ENCODE assay signal across 9 cellular contexts in genomic region chr21:26850116-26850643, GRCh38. TPM values are rescaled to one million over a fixed set of nuclear protein-coding genes. Genes with fewer than 3 reads are reported as not detected.
A peak's percentile ranks its signal among the peaks of the same experiment; 100 is the strongest.
DNase-seq lines count a peak whose midpoint lies in the region; ATAC-seq, FAIRE-seq and TF ChIP-seq lines count a peak whose summit lies in the region.
"Had no signal": no experiment of that assay in that cellular context is flagged by ENCODE, and none has a peak within 500 bp of the region (broad histone marks: within the 10 kb centered on the region; RNA-seq: fewer than 3 reads in every experiment).

No MANE protein-coding gene starts in this region.

- peaks cover 20% of the 10 kb centered on the region for H3K27me3 Mint-ChIP-seq in GM23338 (ENCODE audit: insufficient read depth, low read depth, poor library complexity)

- no peak for ATAC-seq in GM23338

- POLR2A ChIA-PET in endothelial cell of umbilical vein (lab: Charles Lee) = no interaction called here

- H3K4me3 ChIP-seq in GM23338 (no peak overlapping the region), OCI-LY1 (ENCODE audit: low read depth, low read length, poor library complexity, severe bottlenecking) (no peak overlapping the region), endothelial cell of umbilical vein (replicated peaks in 1 of 3; ENCODE audit: insufficient read depth in 1 of 3, low read depth in 1 of 3, low read length in 3 of 3) (no peak overlapping the region)

- H3K9me1 ChIP-seq in endothelial cell of umbilical vein (replicated peaks; ENCODE audit: control insufficient read depth, extremely low read depth, insufficient read depth, low read length) = no peaks in the 10 kb centered on the region

- H4K20me1 ChIP-seq in GM23338 (replicated peaks; ENCODE audit: insufficient read depth) = no peaks in the 10 kb centered on the region
- no peaks in the 10 kb centered on the region for H4K20me1 ChIP-seq in OCI-LY1 (ENCODE audit: insufficient read depth, low read length)
- no peaks in the 10 kb centered on the region for H4K20me1 ChIP-seq in endothelial cell of umbilical vein (replicated peaks; ENCODE audit: control insufficient read depth, extremely low read depth, insufficient read depth, low read length)

- intact Hi-C loops in endothelial cell of umbilical vein (cut with micrococcal nuclease) = loop anchor here (1.0 kb wide), 3 partner anchors 714 to 1487 kb away; no protein-coding TSS in a partner anchor

- no peak overlapping the region for H3K27ac ChIP-seq in GM23338 (ENCODE audit: low read depth)
- H3K27ac ChIP-seq in OCI-LY1 (ENCODE audit: low read depth, low read length, poor library complexity, severe bottlenecking) = no peak overlapping the region
- H3K27ac ChIP-seq in endothelial cell of umbilical vein (ENCODE audit: insufficient read depth, low read depth, low read length) = no peak overlapping the region

- H3K9me3 ChIP-seq in OCI-LY1 (ENCODE audit: low read length) (no peaks in the 10 kb centered on the region), endothelial cell of umbilical vein (replicated peaks; ENCODE audit: control insufficient read depth, insufficient read depth, low read length) (no peaks in the 10 kb centered on the region)

- in situ Hi-C loops in GM13976 (cut with MboI; ENCODE audit: low sequenced_read_pairs, unreplicated experiment) = no loop called here

- dilution Hi-C loops in endothelial cell of umbilical vein (cut with MboI; ENCODE audit: extremely low pct_ligation_motif_present, low sequenced_read_pairs) = no loop called here

- H3K27ac Mint-ChIP-seq in GM23338 = no peak overlapping the region
- H3K27ac Mint-ChIP-seq: activated naive CD8-positive, alpha-beta T cell treated with anti-CD3 and anti-CD28 coated beads, Interleukin-2, amount 10 ng/mL, durations not matched to agents 7 days and 5 days had no signal

- H3K4me2 ChIP-seq in GM23338 (no peak overlapping the region), OCI-LY1 (ENCODE audit: low read length) (no peak overlapping the region), endothelial cell of umbilical vein (ENCODE audit: insufficient read depth, low read length) (peak overlapping the region; percentile 26)

- H3K9ac ChIP-seq in OCI-LY1 (ENCODE audit: low read length) = no peak overlapping the region
- H3K9ac ChIP-seq in endothelial cell of umbilical vein (replicated peaks; ENCODE audit: extremely low read depth, insufficient read depth, low read length) = no peak overlapping the region

- TF ChIP-seq POLR2A in endothelial cell of umbilical vein (IDR thresholded peaks at IDR 0.05; ENCODE audit: low read depth, low read length) = no peak

- H3K79me2 ChIP-seq in GM23338 (replicated peaks; ENCODE audit: insufficient read depth) = no peaks in the 10 kb centered on the region
- no peaks in the 10 kb centered on the region for H3K79me2 ChIP-seq in OCI-LY1 (ENCODE audit: insufficient read depth, low read length)
- H3K79me2 ChIP-seq in endothelial cell of umbilical vein (ENCODE audit: control insufficient read depth, insufficient read depth, low read length) = no peaks in the 10 kb centered on the region

- H3K9me3 Mint-ChIP-seq in GM23338 = no peaks in the 10 kb centered on the region; the same call in 2 of the 3 replicates
- H3K9me3 Mint-ChIP-seq: activated naive CD8-positive, alpha-beta T cell treated with anti-CD3 and anti-CD28 coated beads, Interleukin-2, amount 10 ng/mL, durations not matched to agents 7 days and 5 days had no signal

- H2AFZ ChIP-seq in GM23338 (no peak overlapping the region), OCI-LY1 (ENCODE audit: low read length) (no peak overlapping the region), endothelial cell of umbilical vein (ENCODE audit: low read depth, low read length) (no peak overlapping the region)

- peak in 1 of 2 experiments; percentile 85 for TF ChIP-seq CTCF in GM23338 (conservative IDR thresholded peaks at IDR 0.05; ENCODE audit: low read depth in 2 of 2)
- TF ChIP-seq CTCF in OCI-LY1 (IDR thresholded peaks at IDR 0.05; ENCODE audit: low read length) = peak; percentile 53; the same call in 1 of the 2 replicates
- TF ChIP-seq CTCF in endothelial cell of umbilical vein (IDR thresholded peaks at IDR 0.05; ENCODE audit: extremely low read depth in 1 of 2, insufficient read depth in 1 of 2, low read depth in 1 of 2, low read length in 2 of 2) = no peak
- TF ChIP-seq CTCF in GM13976 (IDR thresholded peaks at IDR 0.05; ENCODE audit: borderline replicate concordance, control extremely low read depth, extremely low read depth, insufficient read depth, missing control alignments) = no peak

- H3K36me3 Mint-ChIP-seq in GM23338 (ENCODE audit: low read depth) = no peaks in the 10 kb centered on the region
- H3K36me3 Mint-ChIP-seq: activated naive CD8-positive, alpha-beta T cell treated with anti-CD3 and anti-CD28 coated beads, Interleukin-2, amount 10 ng/mL, durations not matched to agents 7 days and 5 days had no signal

- no peaks in the 10 kb centered on the region for H3K9me2 ChIP-seq in GM23338 (ENCODE audit: insufficient read depth)
- no peaks in the 10 kb centered on the region for H3K9me2 ChIP-seq in OCI-LY1 (ENCODE audit: low read depth, low read length)

- CTCF ChIA-PET in endothelial cell of umbilical vein (lab: Charles Lee) = interaction anchor here (0.7 to 6.3 kb wide), 7 partner anchors 117 to 1895 kb away, joined by 3 to 109 read pairs (median 11); no protein-coding TSS in a partner anchor

- no TSS peak for BruUV-seq in endothelial cell of umbilical vein (replicated peaks; lab: Mats Ljungman, UMichigan)

- peaks cover 31% of the 10 kb centered on the region for H3K4me1 Mint-ChIP-seq in GM23338

- peak; percentile 54 for FAIRE-seq in endothelial cell of umbilical vein (lab: Jason Lieb, UNC)

- no peak overlapping the region for H3K4me3 Mint-ChIP-seq in GM23338
- H3K4me3 Mint-ChIP-seq: activated naive CD8-positive, alpha-beta T cell treated with anti-CD3 and anti-CD28 coated beads, Interleukin-2, amount 10 ng/mL, durations not matched to agents 7 days and 5 days had no signal

- peaks cover 27% of the 10 kb centered on the region for H3K27me3 ChIP-seq in GM23338 (ENCODE audit: insufficient read depth)
- H3K27me3 ChIP-seq in OCI-LY1 (ENCODE audit: insufficient read depth, low read length) = no peaks in the 10 kb centered on the region; the same call in 1 of the 2 replicates
- peaks cover 5 to 16% of the 10 kb centered on the region in 2 experiments for H3K27me3 ChIP-seq in endothelial cell of umbilical vein (ENCODE audit: control insufficient read depth in 2 of 2, insufficient read depth in 2 of 2, low read length in 2 of 2)

- H3K36me3 ChIP-seq in GM23338 (ENCODE audit: insufficient read depth) (no peaks in the 10 kb centered on the region), OCI-LY1 (ENCODE audit: insufficient read depth, low read length) (no peaks in the 10 kb centered on the region), endothelial cell of umbilical vein (ENCODE audit: control insufficient read depth in 2 of 2, extremely low read depth in 1 of 2, insufficient read depth in 2 of 2, low read length in 2 of 2) (no peaks in the 10 kb centered on the region)

- H3F3A ChIP-seq in GM23338 (replicated peaks; ENCODE audit: low read depth) = no peaks in the 10 kb centered on the region
- H3F3A ChIP-seq in OCI-LY1 (ENCODE audit: insufficient read depth, low read length) = no peaks in the 10 kb centered on the region

- peaks cover 39% of the 10 kb centered on the region for H3K4me1 ChIP-seq in GM23338 (ENCODE audit: insufficient read depth)
- H3K4me1 ChIP-seq in OCI-LY1 (ENCODE audit: insufficient read depth, low read length, severe bottlenecking) = no peaks in the 10 kb centered on the region
- peaks cover 11% of the 10 kb centered on the region for H3K4me1 ChIP-seq in endothelial cell of umbilical vein (ENCODE audit: control insufficient read depth, extremely low read depth, insufficient read depth, low read length)

- peak; percentile 19 for DNase-seq in AG08396 (ENCODE audit: low spot score)
- DNase-seq in GM23338 (ENCODE audit: low spot score) = peak; percentile 76
- DNase-seq in endothelial cell of umbilical vein (ENCODE audit: low read depth, low spot score) = peak; percentile 75
- peak; percentile 56 for DNase-seq in retina
- DNase-seq in GM13976 (ENCODE audit: low spot score) = no peak
- DNase-seq in stimulated activated naive CD4-positive, alpha-beta T cell (lab: John Stamatoyannopoulos, UW) = no peak
- no peak for DNase-seq in cortex of kidney (lab: John Stamatoyannopoulos, UW)
- DNase-seq: activated naive CD8-positive, alpha-beta T cell treated with anti-CD3 and anti-CD28 coated beads, Interleukin-2, amount 10 ng/mL, durations not matched to agents 7 days and 5 days had no signal

TF ChIP-seq in endothelial cell of umbilical vein, 7 proteins besides CTCF, POLR2A, EP300 and RAD21:
- no peak for TF ChIP-seq POLR2AphosphoS5 (IDR thresholded peaks at IDR 0.05; ENCODE audit: insufficient read depth, low read depth, low read length)
- no peak for TF ChIP-seq GATA2 (IDR thresholded peaks at IDR 0.05; ENCODE audit: insufficient read depth, insufficient read length, low read depth, low read length)
- no peak for TF ChIP-seq JUN (IDR thresholded peaks at IDR 0.05; ENCODE audit: borderline replicate concordance, insufficient read depth, insufficient read length, low read depth)
- TF ChIP-seq MAX (IDR thresholded peaks at IDR 0.05; ENCODE audit: insufficient read depth, insufficient read length) = no peak
- no peak for TF ChIP-seq EZH2 (IDR thresholded peaks at IDR 0.05; ENCODE audit: borderline replicate concordance, low read depth, low read length, severe bottlenecking)
- no peak for TF ChIP-seq MYC (IDR thresholded peaks at IDR 0.05; ENCODE audit: low read depth, low read length)
- TF ChIP-seq FOS (IDR thresholded peaks at IDR 0.05; ENCODE audit: borderline replicate concordance, insufficient read depth, low read length) = no peak

RNA-seq across cellular contexts. Expression of gene ADAMTS1, which starts 5.0 kb away (rescaled TPM):
- total RNA-seq in GM23338 (2014; rRNA removed; shearing (Covaris generic)) = 14.1 and 15.4 TPM in 2 replicates
- polyA plus RNA-seq in GM23338 (2016; fragmentation: Nextera tagmentation; extraction: Ambion mirVana) (5.6 and 6.1 TPM in 2 replicates), endothelial cell of umbilical vein (13.7 and 15.4 TPM in 2 replicates)
- total RNA-seq in endothelial cell of umbilical vein = 12.8 and 16.3 TPM in 2 replicates
- polyA plus RNA-seq in endothelial cell of umbilical vein (2011; cell fraction: cytosol; rRNA removed) = 25.4 and 31.6 TPM in 2 replicates
- 143 and 144 TPM in 2 replicates for polyA plus RNA-seq in endothelial cell of umbilical vein (2011; cell fraction: nucleus; rRNA removed)
- 30.0 and 52.8 TPM in 2 replicates for polyA plus RNA-seq in endothelial cell of umbilical vein (2012)
- polyA minus RNA-seq in endothelial cell of umbilical vein = 32.4 and 54.6 TPM in 2 replicates
- polyA minus RNA-seq in endothelial cell of umbilical vein (2011; cell fraction: cytosol; rRNA and poly(A)+ RNA removed) = 218 TPM
- 106 and 148 TPM in 2 replicates for polyA minus RNA-seq in endothelial cell of umbilical vein (2011; cell fraction: nucleus; rRNA and poly(A)+ RNA removed)

Comparison
In these comparisons a context has a peak if more than half of its experiments do, and no peak if none do; other contexts are left out.
1. DNase-seq: peak in AG08396 (single experiment), GM23338 (single experiment), endothelial cell of umbilical vein (single experiment) and retina (single experiment); none in GM13976 (single experiment), stimulated activated naive CD4-positive, alpha-beta T cell (0 of 6) and cortex of kidney (single experiment).